Comparison of ENCODE assay signal across 8 cellular contexts in genomic region chr17:65181237-65182061, GRCh38. TPM values are rescaled to one million over a fixed set of nuclear protein-coding genes. Genes with fewer than 3 reads are reported as not detected.
DNase-seq lines count a peak whose midpoint lies in the region; ATAC-seq and TF ChIP-seq lines count a peak whose summit lies in the region.

No MANE protein-coding gene starts in this region.

- DNase-seq in SKM-1 (lab: John Stamatoyannopoulos, UW; ENCODE audit: unreplicated experiment): peak; percentile 28
- peak; percentile 68 for DNase-seq in stimulated activated CD4-positive, alpha-beta T cell treated with anti-CD3 and anti-CD28 coated beads, Interleukin-15, amount 100 ng/mL, for 24 hours
- DNase-seq in psoas muscle: no peak
- no peak for DNase-seq in NCI-H345 treated with DMSO at 0.1 percent for 48 hours (lab: John Stamatoyannopoulos, UW; ENCODE audit: unreplicated experiment)
- no peak for DNase-seq in GM03348 (ENCODE audit: low spot score)
- no peak for DNase-seq in Right ventricle myocardium inferior (ENCODE audit: missing footprints)

- H3K4me3 ChIP-seq in psoas muscle: no peak overlapping the region

- H3K27ac ChIP-seq in psoas muscle: no peak overlapping the region

- no peaks in the 10 kb centered on the region for H3K4me1 ChIP-seq in psoas muscle

- no peaks in the 10 kb centered on the region for H3K9me3 ChIP-seq in psoas muscle

- 85 to 87% (median 87%) methylated on average over 9 of the region's 9 CpGs for WGBS in psoas muscle, 3 donors

- no peaks in the 10 kb centered on the region for H3K36me3 ChIP-seq in psoas muscle (ENCODE audit: insufficient read depth in 1 of 2, low read depth in 1 of 2)

- intact Hi-C loops in psoas muscle (cut with DNase I) (no loop called here), Right ventricle myocardium inferior (cut with DNase I) (no loop called here)

- H3K27me3 ChIP-seq in psoas muscle (ENCODE audit: insufficient read depth in 3 of 3, low read length in 2 of 3): peaks cover 0 to 5% (median 5%) of the 10 kb centered on the region in 3 donors

- ATAC-seq in GM19023 (IDR thresholded peaks at IDR 0.05; ENCODE audit: unreplicated experiment) (peak; percentile 72), HG02870 (IDR thresholded peaks at IDR 0.05; ENCODE audit: unreplicated experiment) (peak; percentile 68), psoas muscle (no peak), Right ventricle myocardium inferior (no peak)

- TF ChIP-seq CTCF in psoas muscle (IDR thresholded peaks at IDR 0.05): no peak

RNA-seq across cellular contexts. Expression of gene RGS9, which starts 44.3 kb away (rescaled TPM):
- 1 to 10 TPM; 1.5 to 4.8 (median 2.7) TPM for total RNA-seq in psoas muscle
- polyA plus RNA-seq in psoas muscle: 1 to 10 TPM in 2 of 3 donors, under 1 TPM in 1; 0.33 to 2.1 (median 1.5) TPM
- total RNA-seq in Right ventricle myocardium inferior: 2.8 TPM

Comparison
In these comparisons a context has a peak if more than half of its experiments do, and no peak if none do; other contexts are left out.
1. ATAC-seq: peak in GM19023 (single experiment) and HG02870 (single experiment); none in psoas muscle (0 of 4) and Right ventricle myocardium inferior (single experiment).
2. DNase-seq: peak in SKM-1 (single experiment) and stimulated activated CD4-positive, alpha-beta T cell treated with anti-CD3 and anti-CD28 coated beads, Interleukin-15, amount 100 ng/mL, for 24 hours (single experiment); none in psoas muscle (0 of 2), NCI-H345 treated with DMSO at 0.1 percent for 48 hours (single experiment), GM03348 (single experiment) and Right ventricle myocardium inferior (single experiment).